In genomic region chr4:25161599-25161960, GRCh38 we compare ENCODE assay signal across 8 cellular contexts. TPM values are rescaled to one million over a fixed set of nuclear protein-coding genes. Genes with fewer than 3 reads are reported as not detected.
A peak's percentile ranks its signal among the peaks of the same experiment; 100 is the strongest.
DNase-seq lines count a peak whose midpoint lies in the region; ATAC-seq and TF ChIP-seq lines count a peak whose summit lies in the region.

No MANE protein-coding gene starts in this region.

- no peaks in the 10 kb centered on the region for H4K20me1 ChIP-seq in BLaER1 treated with 17β-estradiol and CSF1 and Interleukin-3, amounts not matched to agents 10 nM and 100 nM

- H3K27ac Mint-ChIP-seq in naive thymus-derived CD4-positive, alpha-beta T cell, result peak overlapping the region; percentile 93 to 98 (median 96)

- H3K36me3 ChIP-seq in BLaER1 treated with 17β-estradiol and CSF1 and Interleukin-3, amounts not matched to agents 10 nM and 100 nM, result peaks cover 11 to 48% (median 28%) of the 10 kb centered on the region in 11 experiments
- no peaks in the 10 kb centered on the region for H3K36me3 ChIP-seq in breast epithelium
- H3K36me3 ChIP-seq in naive thymus-derived CD4-positive, alpha-beta T cell (ENCODE audit: control insufficient read depth in 2 of 3, insufficient read depth in 3 of 3, low read length in 3 of 3), result peaks cover 0 to 11% (median 0%) of the 10 kb centered on the region in 3 experiments

- H3K9ac ChIP-seq in BLaER1 treated with 17β-estradiol and CSF1 and Interleukin-3, amounts not matched to agents 10 nM and 100 nM, result peak overlapping the region; percentile 89 to 99 (median 93)

- peaks cover 20 to 33% (median 28%) of the 10 kb centered on the region in 5 donors for H3K36me3 Mint-ChIP-seq in naive thymus-derived CD4-positive, alpha-beta T cell

- peaks cover 0 to 7% (median 0%) of the 10 kb centered on the region in 11 experiments; a peak in 8 of 22 replicates for H3K9me3 ChIP-seq in BLaER1 treated with 17β-estradiol and CSF1 and Interleukin-3, amounts not matched to agents 10 nM and 100 nM (replicated peaks in 1 of 11)
- H3K9me3 ChIP-seq in breast epithelium, result no peaks in the 10 kb centered on the region
- no peaks in the 10 kb centered on the region for H3K9me3 ChIP-seq in naive thymus-derived CD4-positive, alpha-beta T cell (ENCODE audit: control insufficient read depth in 2 of 3, low read length in 3 of 3)

- peaks cover 0 to 5% (median 0%) of the 10 kb centered on the region in 11 donors for H3K9me3 Mint-ChIP-seq in naive thymus-derived CD4-positive, alpha-beta T cell

- H3K4me1 ChIP-seq in BLaER1 treated with 17β-estradiol and CSF1 and Interleukin-3, amounts not matched to agents 10 nM and 100 nM, result peaks cover 23 to 58% (median 29%) of the 10 kb centered on the region in 10 experiments
- no peaks in the 10 kb centered on the region for H3K4me1 ChIP-seq in breast epithelium
- H3K4me1 ChIP-seq in naive thymus-derived CD4-positive, alpha-beta T cell (ENCODE audit: control insufficient read depth in 2 of 2, insufficient read depth in 2 of 2, low read length in 2 of 2), result peaks cover 4 to 14% of the 10 kb centered on the region in 2 donors

- ATAC-seq in naive thymus-derived CD4-positive, alpha-beta T cell, result no peak
- ATAC-seq in GM21367 (IDR thresholded peaks at IDR 0.05; ENCODE audit: unreplicated experiment), result no peak

- peaks cover 0 to 2% (median 0%) of the 10 kb centered on the region in 5 donors for H3K27me3 Mint-ChIP-seq in naive thymus-derived CD4-positive, alpha-beta T cell

- DNase-seq in KBM-7, result peak; percentile 40
- no peak for DNase-seq in breast epithelium (ENCODE audit: low spot score in 2 of 2)
- no peak for DNase-seq in naive thymus-derived CD4-positive, alpha-beta T cell
- no peak for DNase-seq in stimulated activated naive CD4-positive, alpha-beta T cell treated with Interleukin-2 at 50 U/mL for 16 hours (lab: John Stamatoyannopoulos, UW)
- no peak for DNase-seq in D341Med (ENCODE audit: low spot score)
- DNase-seq in NCI-H2081 (lab: John Stamatoyannopoulos, UW), result no peak

- peak overlapping the region; percentile 87 to 98 (median 93); a peak in 19 of 22 replicates for H3K27ac ChIP-seq in BLaER1 treated with 17β-estradiol and CSF1 and Interleukin-3, amounts not matched to agents 10 nM and 100 nM
- peak overlapping the region; percentile 97 to 98 for H3K27ac ChIP-seq in breast epithelium
- H3K27ac ChIP-seq in naive thymus-derived CD4-positive, alpha-beta T cell (ENCODE audit: low read depth, low read length), result peak overlapping the region; percentile 97

- H3K4me2 ChIP-seq in BLaER1 treated with 17β-estradiol and CSF1 and Interleukin-3, amounts not matched to agents 10 nM and 100 nM, result peak overlapping the region; percentile 74 to 97 (median 91)

- TF ChIP-seq POLR2A in breast epithelium (IDR thresholded peaks at IDR 0.05), result no peak

- POLR2A ChIA-PET in naive thymus-derived CD4-positive, alpha-beta T cell (lab: Charles Lee), result interaction anchor here (0.9 to 5.0 kb wide), 6 partner anchors 9 to 215 kb away, joined by 3 to 54 read pairs (median 13); partner anchors contain the start of genes ANAPC4, PI4K2B and ZCCHC4

- in situ Hi-C loops in KBM-7 (cut with MboI; ENCODE audit: low pct_unique_long_range_greater_than_20kb, low sequenced_read_pairs), result no loop called here

- peak overlapping the region; percentile 71 to 86 (median 80) for H3K4me3 ChIP-seq in BLaER1 treated with 17β-estradiol and CSF1 and Interleukin-3, amounts not matched to agents 10 nM and 100 nM
- H3K4me3 ChIP-seq in breast epithelium, result peak overlapping the region; percentile 89 to 93 (median 93)
- peak overlapping the region; percentile 75 for H3K4me3 ChIP-seq in naive thymus-derived CD4-positive, alpha-beta T cell (ENCODE audit: low read length)

- H3K4me1 Mint-ChIP-seq in naive thymus-derived CD4-positive, alpha-beta T cell, result peaks cover 36 to 74% (median 60%) of the 10 kb centered on the region in 7 donors

- H3K4me3 Mint-ChIP-seq in naive thymus-derived CD4-positive, alpha-beta T cell, result peak overlapping the region; percentile 87 to 97 (median 94)

- TF ChIP-seq CTCF in breast epithelium (IDR thresholded peaks at IDR 0.05), result no peak

- H3K27me3 ChIP-seq in BLaER1 treated with 17β-estradiol and CSF1 and Interleukin-3, amounts not matched to agents 10 nM and 100 nM, result no peaks in the 10 kb centered on the region
- no peaks in the 10 kb centered on the region for H3K27me3 ChIP-seq in breast epithelium
- H3K27me3 ChIP-seq in naive thymus-derived CD4-positive, alpha-beta T cell (ENCODE audit: control insufficient read depth in 2 of 2, insufficient read depth in 2 of 2, low read length in 2 of 2), result no peaks in the 10 kb centered on the region

- intact Hi-C loops in breast epithelium (cut with DNase I; ENCODE audit: low total_unique reads), result no loop called here
- intact Hi-C loops in naive thymus-derived CD4-positive, alpha-beta T cell (cut with micrococcal nuclease), result loop anchor here (2.0 to 5.0 kb wide), 5 partner anchors 17 to 1701 kb away; partner anchors contain the start of genes TBC1D19 (in 2 of the 2) and STIM2 (in 1 of the 2)

- CTCF ChIA-PET in naive thymus-derived CD4-positive, alpha-beta T cell (lab: Charles Lee), result interaction anchor here (0.8 to 1.9 kb wide), 5 partner anchors 14 to 151 kb away, joined by 3 to 11 read pairs (median 3); partner anchors contain the start of gene ZCCHC4

RNA-seq across cellular contexts. Expression of gene SEPSECS, which starts 1.3 kb away (rescaled TPM):
- total RNA-seq in breast epithelium, result 10 to 100 TPM in 2 of 3 donors, 1 to 10 TPM in 1; 8.8 to 18.7 (median 10.8) TPM
- total RNA-seq in naive thymus-derived CD4-positive, alpha-beta T cell, result 10 to 100 TPM; 14.4 to 25.0 (median 17.2) TPM
- polyA plus RNA-seq in naive thymus-derived CD4-positive, alpha-beta T cell, result 1 to 10 TPM; 1.4 to 3.4 TPM
